In the genomic region with DNA sequence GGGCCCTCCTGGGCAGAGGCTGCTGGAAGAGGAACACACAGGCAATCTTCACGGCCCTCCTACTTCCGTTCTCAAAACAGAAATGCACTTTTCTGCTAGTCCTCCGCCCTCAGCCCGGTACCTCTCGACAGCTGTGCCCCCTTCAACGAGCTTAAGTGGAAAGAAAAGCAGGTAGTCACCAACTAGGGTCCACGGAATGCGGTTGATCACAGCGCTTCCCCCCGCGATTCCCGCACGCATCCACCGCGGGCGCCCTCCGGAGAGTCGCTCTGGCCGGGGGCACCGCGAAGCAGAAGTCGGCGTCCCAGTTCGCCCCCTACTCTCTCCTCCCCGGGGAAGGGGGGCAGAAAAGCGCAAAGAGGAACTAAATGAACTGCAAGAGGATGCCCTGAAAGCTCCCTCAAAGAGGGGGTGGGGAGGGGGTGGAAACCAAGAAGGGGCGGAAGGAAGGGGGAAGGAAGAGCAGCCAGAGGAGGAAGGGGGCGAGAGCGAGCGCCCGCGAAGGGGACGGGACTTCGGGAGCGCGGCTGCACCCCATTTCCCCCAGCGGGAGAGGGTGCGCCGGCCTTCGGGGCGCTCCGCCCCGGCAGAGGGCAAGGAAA, we compare ENCODE assay signal across 8 cellular contexts. TPM values are rescaled to one million over a fixed set of nuclear protein-coding genes. Genes with fewer than 3 reads are reported as not detected.
DNase-seq lines count a peak whose midpoint lies in the region; ATAC-seq and TF ChIP-seq lines count a peak whose summit lies in the region.

No MANE protein-coding gene starts in this region.

- no peak for TF ChIP-seq POLR2A in upper lobe of left lung (IDR thresholded peaks at IDR 0.05)

- peak overlapping the region; percentile 89 for H3K4me3 Mint-ChIP-seq in activated naive CD8-positive, alpha-beta T cell treated with anti-CD3 and anti-CD28 coated beads for 36 hours

- intact Hi-C loops in Right ventricle myocardium superior (cut with DNase I): no loop called here

- H3K9me3 ChIP-seq in SK-N-MC (ENCODE audit: low read depth, low read length) (no peaks in the 10 kb centered on the region), upper lobe of left lung (no peaks in the 10 kb centered on the region)

- no peak for TF ChIP-seq CTCF in upper lobe of left lung (IDR thresholded peaks at IDR 0.05)

- peak overlapping the region; percentile 79 for H3K9ac ChIP-seq in SK-N-MC (ENCODE audit: insufficient read length)

- no peak for TF ChIP-seq EP300 in upper lobe of left lung (IDR thresholded peaks at IDR 0.05)

- H3K36me3 ChIP-seq in SK-N-MC (ENCODE audit: insufficient read depth, low read length): no peaks in the 10 kb centered on the region
- no peaks in the 10 kb centered on the region for H3K36me3 ChIP-seq in upper lobe of left lung

- H3K4me1 ChIP-seq in upper lobe of left lung: peaks cover 22 to 39% (median 27%) of the 10 kb centered on the region in 4 donors

- 0 to 1% methylated on average over 18 to 36 of the region's 43 CpGs for WGBS in upper lobe of left lung, 2 donors

- H3K27ac ChIP-seq in SK-N-MC: peak overlapping the region; percentile 55
- peak overlapping the region; percentile 88 to 100 (median 98) for H3K27ac ChIP-seq in upper lobe of left lung

- H3K27me3 ChIP-seq in upper lobe of left lung: no peaks in the 10 kb centered on the region

- peaks cover 4% of the 10 kb centered on the region for H3K36me3 Mint-ChIP-seq in activated naive CD8-positive, alpha-beta T cell treated with anti-CD3 and anti-CD28 coated beads for 36 hours

- peak overlapping the region; percentile 91 for H3K27ac Mint-ChIP-seq in activated naive CD8-positive, alpha-beta T cell treated with anti-CD3 and anti-CD28 coated beads for 36 hours

- peak; percentile 87 to 89 for DNase-seq in AML-193 (lab: John Stamatoyannopoulos, UW)
- peak; percentile 56 for DNase-seq in HK-2 (ENCODE audit: unreplicated experiment)
- DNase-seq in SK-N-MC (ENCODE audit: low read depth, low spot score): peak; percentile 20
- peak; percentile 48 for DNase-seq in activated naive CD8-positive, alpha-beta T cell treated with anti-CD3 and anti-CD28 coated beads for 36 hours
- peak; percentile 66 for DNase-seq in Right ventricle myocardium superior
- peak; percentile 57 for DNase-seq in pons (ENCODE audit: low spot score)
- DNase-seq in upper lobe of left lung: peak; percentile 59 to 87

- H3K4me3 ChIP-seq in SK-N-MC: peak overlapping the region; percentile 84
- peak overlapping the region; percentile 70 to 99 (median 84) for H3K4me3 ChIP-seq in upper lobe of left lung

- no peaks in the 10 kb centered on the region for H3K27me3 Mint-ChIP-seq in activated naive CD8-positive, alpha-beta T cell treated with anti-CD3 and anti-CD28 coated beads for 36 hours

- peaks cover 49% of the 10 kb centered on the region for H3K4me1 Mint-ChIP-seq in activated naive CD8-positive, alpha-beta T cell treated with anti-CD3 and anti-CD28 coated beads for 36 hours

- ATAC-seq in GM19043 (IDR thresholded peaks at IDR 0.05; ENCODE audit: low read depth, unreplicated experiment) (peak; percentile 3), Right ventricle myocardium superior (ENCODE audit: poor library complexity) (peak; percentile 25), upper lobe of left lung (ENCODE audit: low FRiP score in 2 of 2) (peak; percentile 5 to 55)

- no peaks in the 10 kb centered on the region for H3K9me3 Mint-ChIP-seq in activated naive CD8-positive, alpha-beta T cell treated with anti-CD3 and anti-CD28 coated beads for 36 hours

RNA-seq across cellular contexts. Expression of a gene that starts 0.7 kb away (rescaled TPM):
- total RNA-seq in activated naive CD8-positive, alpha-beta T cell treated with anti-CD3 and anti-CD28 coated beads for 36 hours: 10 to 100 TPM; 41.1 to 42.9 TPM
- total RNA-seq in Right ventricle myocardium superior (12.8 TPM), upper lobe of left lung (10 to 100 TPM; 30.6 to 75.2 (median 52.3) TPM)

Comparison
In these comparisons a context has a peak if more than half of its experiments do, and no peak if none do; other contexts are left out.
1. Peak in every context shown above with its lines: DNase-seq, ATAC-seq, H3K4me3 ChIP-seq and H3K27ac ChIP-seq.
2. DNase-seq: peak in every context shown above with its lines; median percentile 88 in AML-193; 73 in upper lobe of left lung; 66 in Right ventricle myocardium superior; 57 in pons; 56 in HK-2; 48 in activated naive CD8-positive, alpha-beta T cell treated with anti-CD3 and anti-CD28 coated beads for 36 hours; 20 in SK-N-MC.